ENCODE assay signal across 33 cellular contexts in genomic region chr3:169472259-169472900, GRCh38.
DNase-seq lines count a peak whose midpoint lies in the region; ATAC-seq, FAIRE-seq and TF ChIP-seq lines count a peak whose summit lies in the region.
"Had no signal": no experiment of that assay in that cellular context is flagged by ENCODE, and none has a peak within 500 bp of the region (broad histone marks: within the 10 kb centered on the region; RNA-seq: fewer than 3 reads in every experiment).

No MANE protein-coding gene starts in this region.

- no peak overlapping the region for H2AFZ ChIP-seq in HepG2 (ENCODE audit: low read length)
- no peak overlapping the region for H2AFZ ChIP-seq in K562 (ENCODE audit: low read depth, low read length)

- H3K27me3 ChIP-seq in HepG2 (ENCODE audit: control insufficient read depth in 1 of 2, insufficient read depth in 2 of 2, low read length in 2 of 2) (no peaks in the 10 kb centered on the region), right lobe of liver (no peaks in the 10 kb centered on the region), K562 (ENCODE audit: control insufficient read depth in 2 of 2, insufficient read depth in 2 of 2, low read length in 2 of 2) (no peaks in the 10 kb centered on the region)
- H3K27me3 ChIP-seq: BE2C; BLaER1; BLaER1 treated with 17β-estradiol and CSF1 and Interleukin-3, amounts not matched to agents 10 nM and 100 nM had no signal

- no peaks in the 10 kb centered on the region for H4K20me1 ChIP-seq in HepG2 (ENCODE audit: insufficient read depth, low read length)
- H4K20me1 ChIP-seq in K562 (replicated peaks; ENCODE audit: control insufficient read depth, insufficient read depth, low read length) = no peaks in the 10 kb centered on the region
- H4K20me1 ChIP-seq: BLaER1; BLaER1 treated with 17β-estradiol and CSF1 and Interleukin-3, amounts not matched to agents 10 nM and 100 nM had no signal

- DNase-seq in HepG2 (ENCODE audit: low spot score) (no peak), right lobe of liver (no peak), K562 (ENCODE audit: extremely low read depth in 1 of 4, low spot score in 3 of 4) (no peak), head of caudate nucleus (no peak), DMS114 treated with DMSO at 0.1 percent for 48 hours (lab: John Stamatoyannopoulos, UW; ENCODE audit: unreplicated experiment) (no peak)
- DNase-seq: 8988T; ACHN; AML-193; BE2C; C1 segment of cervical spinal cord; Caco-2; Calu3; CD4-positive, alpha-beta memory T cell; CD4-positive, alpha-beta T cell; CD4-positive, CD25-positive, alpha-beta regulatory T cell; CD8-positive, alpha-beta memory T cell; CD8-positive, alpha-beta T cell; COR-L47; DMS 273 treated with DMSO at 0.1 percent for 48 hours; DMS153; DMS53; DMS79; DMS79 treated with DMSO at 0.1 percent for 48 hours; DND-41; EL had no signal

- FAIRE-seq in HepG2 (lab: Jason Lieb, UNC) = no peak
- no peak for FAIRE-seq in K562 (lab: Jason Lieb, UNC)
- FAIRE-seq: A204.1, A549, D721Med had no signal

- H3K4me3 ChIP-seq in HepG2 (replicated peaks in 1 of 3; ENCODE audit: insufficient read depth in 1 of 3, low read depth in 2 of 3, low read length in 3 of 3) (no peak overlapping the region), right lobe of liver (no peak overlapping the region), HEK293 (ENCODE audit: low read depth, low read length) (no peak overlapping the region), K562 (no peak overlapping the region)
- H3K4me3 ChIP-seq: A549; BLaER1; BLaER1 treated with 17β-estradiol and CSF1 and Interleukin-3, amounts not matched to agents 10 nM and 100 nM had no signal

- H3K9ac ChIP-seq in HepG2 (ENCODE audit: insufficient read depth, low read depth, low read length) = no peak overlapping the region
- no peak overlapping the region for H3K9ac ChIP-seq in K562 (ENCODE audit: insufficient read depth in 1 of 2, low read depth in 2 of 2, low read length in 2 of 2)
- H3K9ac ChIP-seq: BLaER1; BLaER1 treated with 17β-estradiol and CSF1 and Interleukin-3, amounts not matched to agents 10 nM and 100 nM had no signal

- no peak for TF ChIP-seq RAD21 in HepG2 (CRISPR knock-in tag; IDR thresholded peaks at IDR 0.05)
- no peak for TF ChIP-seq RAD21 in K562 (CRISPR knock-in tag; conservative IDR thresholded peaks at IDR 0.05 in 1 of 2, IDR thresholded peaks at IDR 0.05 in 1 of 2)

- TF ChIP-seq EP300 in HepG2 (IDR thresholded peaks at IDR 0.05; ENCODE audit: low read depth in 2 of 2, low read length in 2 of 2) = no peak
- TF ChIP-seq EP300 in HepG2 (CRISPR knock-in tag; IDR thresholded peaks at IDR 0.05; ENCODE audit: borderline replicate concordance) = no peak
- no peak for TF ChIP-seq EP300 in K562 (IDR thresholded peaks at IDR 0.05; ENCODE audit: low read length)

- CTCF ChIA-PET in HepG2 (lab: Yijun Ruan, JAX; ENCODE audit: low intra/inter-chr PET ratio, low total read pairs) = no interaction called here
- CTCF ChIA-PET in HEK293 (lab: Yijun Ruan, JAX) = interaction anchor here (0.6 kb wide), 1 partner anchor 17 kb away, joined by 3 read pairs; no protein-coding TSS in a partner anchor
- CTCF ChIA-PET in K562 (lab: Yijun Ruan, JAX; ENCODE audit: low intra/inter-chr PET ratio) = no interaction called here

- H3K4me1 ChIP-seq in HepG2 (ENCODE audit: insufficient read depth, low read length) (no peaks in the 10 kb centered on the region), right lobe of liver (no peaks in the 10 kb centered on the region), HEK293 (ENCODE audit: control insufficient read depth, insufficient read depth, low read length) (0 out of 2 replicates have a peak, but pooled peaks cover 5% of the 10 kb centered on the region), K562 (replicated peaks in 1 of 2; ENCODE audit: control insufficient read depth in 2 of 2, insufficient read depth in 2 of 2, low read length in 2 of 2) (no peaks in the 10 kb centered on the region)
- H3K4me1 ChIP-seq: A549; BE2C; BLaER1; BLaER1 treated with 17β-estradiol and CSF1 and Interleukin-3, amounts not matched to agents 10 nM and 100 nM; Caco-2 had no signal

- TF ChIP-seq CTCF in HepG2 (CRISPR knock-in tag; IDR thresholded peaks at IDR 0.05) = no peak
- TF ChIP-seq CTCF in right lobe of liver (IDR thresholded peaks at IDR 0.05) = no peak
- TF ChIP-seq CTCF in HEK293 (tag by site-specific recombination; IDR thresholded peaks at IDR 0.05) = no peak
- TF ChIP-seq CTCF in K562 (IDR thresholded peaks at IDR 0.05 in 2 of 3, conservative IDR thresholded peaks at IDR 0.05 in 1 of 3; ENCODE audit: insufficient read depth in 2 of 3, low read depth in 1 of 3, low read length in 3 of 3) = no peak

- no peak overlapping the region for H3K27ac ChIP-seq in HepG2 (ENCODE audit: extremely low read length, insufficient read depth, low read length)
- H3K27ac ChIP-seq in right lobe of liver = no peak overlapping the region
- no peak overlapping the region for H3K27ac ChIP-seq in HEK293 (ENCODE audit: extremely low read depth, low read depth, low read length)
- H3K27ac ChIP-seq in K562 (ENCODE audit: extremely low read depth, low read depth, low read length) = no peak overlapping the region
- H3K27ac ChIP-seq: 22Rv1; A549; BLaER1; BLaER1 treated with 17β-estradiol and CSF1 and Interleukin-3, amounts not matched to agents 10 nM and 100 nM; C4-2B had no signal

- intact Hi-C loops in HepG2 (cut with micrococcal nuclease; ENCODE audit: unreplicated experiment) (no loop called here), right lobe of liver (cut with DNase I) (no loop called here), K562 (cut with micrococcal nuclease) (no loop called here), head of caudate nucleus (cut with DNase I) (no loop called here)

- no peaks in the 10 kb centered on the region for H3K9me1 ChIP-seq in K562 (ENCODE audit: control insufficient read depth, insufficient read depth, low read length)

- BruUV-seq in HepG2 (replicated peaks; lab: Mats Ljungman, UMichigan) (no TSS peak), K562 (replicated peaks; lab: Mats Ljungman, UMichigan) (no TSS peak)

- H3K9me3 ChIP-seq in HepG2 (ENCODE audit: low read length) (no peaks in the 10 kb centered on the region), right lobe of liver (no peaks in the 10 kb centered on the region), HEK293 (ENCODE audit: control insufficient read depth, insufficient read depth, low read depth, low read length) (no peaks in the 10 kb centered on the region), K562 (replicated peaks; ENCODE audit: control insufficient read depth, insufficient read depth, low read depth, low read length) (no peaks in the 10 kb centered on the region)
- H3K9me3 ChIP-seq: A549; BE2C; BLaER1; BLaER1 treated with 17β-estradiol and CSF1 and Interleukin-3, amounts not matched to agents 10 nM and 100 nM; Caco-2 had no signal

- 42% methylated on average over 1 of the region's 1 CpG for WGBS in HepG2 (ENCODE audit: low lambda C conversion rate)
- 88% methylated on average over 1 of the region's 1 CpG for WGBS in right lobe of liver (ENCODE audit: insufficient coverage, low coverage, low lambda C conversion rate, missing lambda C conversion rate)
- 14% methylated on average over 1 of the region's 1 CpG for WGBS in K562 (ENCODE audit: insufficient coverage, low coverage, missing lambda C conversion rate)

- H3K79me2 ChIP-seq in HepG2 (ENCODE audit: insufficient read depth, low read length) (no peaks in the 10 kb centered on the region), K562 (ENCODE audit: control insufficient read depth, insufficient read depth, low read length) (no peaks in the 10 kb centered on the region)

- ATAC-seq in HepG2 (no peak), right lobe of liver (no peak), K562 (no peak)
- ATAC-seq: A549; CD8-positive, alpha-beta T cell had no signal

- TF ChIP-seq POLR2A in HepG2 (IDR thresholded peaks at IDR 0.05; ENCODE audit: insufficient read depth in 1 of 2, low read depth in 2 of 2, low read length in 2 of 2) (no peak), right lobe of liver (IDR thresholded peaks at IDR 0.05) (no peak), K562 (conservative IDR thresholded peaks at IDR 0.05) (no peak)

- in situ Hi-C loops in HepG2 (cut with HindIII; ENCODE audit: extremely low pct_ligation_motif_present, low pct_unique_long_range_greater_than_20kb) = no loop called here
- in situ Hi-C loops in K562 (cut with MboI) = no loop called here

- H3K4me2 ChIP-seq in HepG2 (ENCODE audit: low read depth, low read length) = no peak overlapping the region
- H3K4me2 ChIP-seq in K562 (ENCODE audit: insufficient read depth, low read length) = no peak overlapping the region
- H3K4me2 ChIP-seq: A549; BLaER1; BLaER1 treated with 17β-estradiol and CSF1 and Interleukin-3, amounts not matched to agents 10 nM and 100 nM had no signal

- POLR2A ChIA-PET in HepG2 (lab: Yijun Ruan, JAX) = no interaction called here
- POLR2A ChIA-PET in HEK293 (lab: Yijun Ruan, JAX) = no interaction called here
- POLR2A ChIA-PET in K562 (lab: Yijun Ruan, JAX) = no interaction called here

- H3K36me3 ChIP-seq in HepG2 (replicated peaks in 1 of 2; ENCODE audit: control insufficient read depth in 1 of 2, insufficient read depth in 2 of 2, low read length in 2 of 2) (no peaks in the 10 kb centered on the region), right lobe of liver (no peaks in the 10 kb centered on the region), HEK293 (ENCODE audit: control insufficient read depth in 2 of 2, insufficient read depth in 1 of 2, low read length in 2 of 2) (no peaks in the 10 kb centered on the region), K562 (ENCODE audit: control insufficient read depth, insufficient read depth, low read length) (no peaks in the 10 kb centered on the region)
- H3K36me3 ChIP-seq: BE2C; BLaER1; BLaER1 treated with 17β-estradiol and CSF1 and Interleukin-3, amounts not matched to agents 10 nM and 100 nM had no signal

TF ChIP-seq in HepG2, 621 proteins besides CTCF, POLR2A, EP300 and RAD21:
- no peak for TF ChIP-seq MIER2 (CRISPR knock-in tag; IDR thresholded peaks at IDR 0.05)
- peak; percentile 37 for TF ChIP-seq SRSF9 (IDR thresholded peaks at IDR 0.05; ENCODE audit: borderline replicate concordance, insufficient read depth, low read depth, low read length, poor library complexity, severe bottlenecking)
- no peak for TF ChIP-seq ATF1 (CRISPR knock-in tag; IDR thresholded peaks at IDR 0.05)
TF ChIP-seq in HepG2: peak in this region for 1.

TF ChIP-seq in HEK293, 187 proteins besides CTCF, POLR2A, EP300 and RAD21 (continues in another document):
- TF ChIP-seq ZNF404 (tag by site-specific recombination; IDR thresholded peaks at IDR 0.05) = no peak
- TF ChIP-seq ZFP41 (tag by site-specific recombination; IDR thresholded peaks at IDR 0.05; ENCODE audit: borderline replicate concordance) = no peak
- TF ChIP-seq PRDM1 (tag by site-specific recombination; IDR thresholded peaks at IDR 0.05) = peak; percentile 97
- no peak for TF ChIP-seq MYNN (tag by site-specific recombination; IDR thresholded peaks at IDR 0.05; ENCODE audit: borderline replicate concordance)

TF ChIP-seq in K562, 482 proteins besides CTCF, POLR2A, EP300 and RAD21 (continues in another document):
- TF ChIP-seq ZKSCAN8 (CRISPR knock-in tag; IDR thresholded peaks at IDR 0.05) = no peak

Comparison
In these comparisons a context has a peak if more than half of its experiments do, and no peak if none do; other contexts are left out.
1. Of the 241 proteins assayed by ChIP-seq in both HepG2 and K562: peak only in HepG2: SRSF9; only in K562: ZNF512; in both: none; in neither: 239.